Comparison of ENCODE assay signal across 9 cellular contexts in the genomic region with DNA sequence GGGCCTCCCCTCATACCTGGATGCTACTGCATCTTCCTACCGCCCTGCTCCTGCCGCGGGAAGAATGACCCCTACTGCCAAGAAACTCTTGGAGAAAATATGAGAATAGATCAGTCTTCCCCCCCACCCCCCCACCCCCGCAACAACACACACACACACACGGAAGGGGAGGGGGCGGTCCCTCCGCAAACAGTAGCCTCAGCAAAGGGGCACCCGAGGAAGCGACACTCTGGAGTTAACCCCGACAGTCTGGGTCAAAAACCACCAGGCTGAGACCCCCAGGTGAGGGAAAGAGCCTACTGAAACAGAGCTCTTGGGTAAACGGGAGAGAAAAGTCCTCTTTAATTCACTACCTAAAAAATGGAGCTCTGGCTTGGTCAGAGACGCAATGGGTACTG. TPM values are rescaled to one million over a fixed set of nuclear protein-coding genes. Genes with fewer than 3 reads are reported as not detected.
DNase-seq lines count a peak whose midpoint lies in the region; ATAC-seq and TF ChIP-seq lines count a peak whose summit lies in the region.
"Had no signal": no experiment of that assay in that cellular context is flagged by ENCODE, and none has a peak within 500 bp of the region (broad histone marks: within the 10 kb centered on the region; RNA-seq: fewer than 3 reads in every experiment).

No MANE protein-coding gene starts in this region.

- BruUV-seq in MCF 10A (replicated peaks; lab: Mats Ljungman, UMichigan): no TSS peak

- peaks cover 6% of the 10 kb centered on the region for H3K36me3 Mint-ChIP-seq in MCF 10A (ENCODE audit: insufficient read depth, unreplicated experiment)

- H3K9me3 Mint-ChIP-seq in MCF 10A (ENCODE audit: unreplicated experiment): no peaks in the 10 kb centered on the region

- H3K4me3 ChIP-seq in mucosa of descending colon: peak overlapping the region; percentile 61

- no peak for TF ChIP-seq CTCF in MCF 10A (IDR thresholded peaks at IDR 0.05; ENCODE audit: unreplicated experiment)
- no peak for TF ChIP-seq CTCF in mucosa of descending colon (IDR thresholded peaks at IDR 0.05)
- no peak for TF ChIP-seq CTCF in GM10266 (IDR thresholded peaks at IDR 0.05; ENCODE audit: control insufficient read depth, insufficient read depth, low read depth, missing control alignments)

- peak overlapping the region; percentile 95 for H3K27ac Mint-ChIP-seq in MCF 10A (ENCODE audit: low read depth, unreplicated experiment)

- H3K9me3 ChIP-seq in mucosa of descending colon: no peaks in the 10 kb centered on the region

- no peaks in the 10 kb centered on the region for H3K27me3 Mint-ChIP-seq in MCF 10A (ENCODE audit: insufficient read depth, unreplicated experiment)

- CTCF ChIA-PET in MCF 10A (lab: Yijun Ruan, JAX): interaction anchor here (1.0 to 1.3 kb wide), 2 partner anchors 13 to 44 kb away, joined by 3 to 6 read pairs; no protein-coding TSS in a partner anchor

- POLR2A ChIA-PET in MCF 10A (lab: Yijun Ruan, JAX): interaction anchor here (0.9 to 5.3 kb wide), 17 partner anchors 10 to 164 kb away, joined by 3 to 41 read pairs (median 13); a partner anchor contains a TSS

- H3K36me3 ChIP-seq in mucosa of descending colon (ENCODE audit: low read depth): no peaks in the 10 kb centered on the region

- intact Hi-C loops in MCF 10A (cut with micrococcal nuclease) (loop anchor here (1.0 kb wide), 1 partner anchor 57 kb away; no protein-coding TSS in a partner anchor), mucosa of descending colon (cut with DNase I, micrococcal nuclease) (no loop called here)

- H3K4me1 ChIP-seq in mucosa of descending colon (ENCODE audit: low read depth): peaks cover 27% of the 10 kb centered on the region

- H3K4me1 Mint-ChIP-seq in MCF 10A (ENCODE audit: insufficient read depth, unreplicated experiment): peaks cover 25% of the 10 kb centered on the region

- peak; percentile 10 for DNase-seq in stimulated activated CD4-positive, alpha-beta T cell treated with anti-CD3 and anti-CD28 coated beads, Interleukin-12 subunit alpha, Interleukin-12 subunit beta, amount 100 ng/mL, for 4 hours
- no peak for DNase-seq in stimulated activated CD4-positive, alpha-beta T cell treated with anti-CD3 and anti-CD28 coated beads, Interleukin-1b, Interleukin-23, amount 100 ng/mL, for 48 hours
- DNase-seq in MCF 10A (ENCODE audit: unreplicated experiment): no peak
- DNase-seq in mucosa of descending colon: peak in 1 of 3 donors; percentile 12
- no peak for DNase-seq in GM10266 (ENCODE audit: extremely low spot score)
- DNase-seq: activated gamma-delta T cell had no signal

- peak overlapping the region; percentile 92 for H3K4me3 Mint-ChIP-seq in MCF 10A (ENCODE audit: unreplicated experiment)

- ATAC-seq in mucosa of descending colon: no peak
- ATAC-seq in HG03571 (IDR thresholded peaks at IDR 0.05; ENCODE audit: unreplicated experiment): no peak
- ATAC-seq in HG02763 (IDR thresholded peaks at IDR 0.05; ENCODE audit: unreplicated experiment): no peak
- no peak for ATAC-seq in GM19023 (IDR thresholded peaks at IDR 0.05; ENCODE audit: unreplicated experiment)

RNA-seq across cellular contexts. Expression of a gene that starts 1.2 kb away (rescaled TPM):
- total RNA-seq in MCF 10A (2022) (11.1 and 12.9 TPM in 2 replicates), mucosa of descending colon (10 to 100 TPM; 10.8 to 12.0 (median 11.2) TPM)

RNA-seq across cellular contexts. Expression of a gene that starts 33.1 kb away (rescaled TPM):
- total RNA-seq in MCF 10A (2022) (69.3 and 81.8 TPM in 2 replicates), mucosa of descending colon (10 to 100 TPM; 61.2 to 88.8 (median 70.1) TPM)

RNA-seq across cellular contexts. Expression of a gene that starts 34.1 kb away (rescaled TPM):
- total RNA-seq in MCF 10A (2022): 2.1 and 4.5 TPM in 2 replicates
- 1 to 10 TPM; 5.6 to 6.0 (median 5.8) TPM for total RNA-seq in mucosa of descending colon

RNA-seq across cellular contexts. Expression of a gene that starts 54.6 kb away (rescaled TPM):
- total RNA-seq in MCF 10A (2022) (62.2 and 62.6 TPM in 2 replicates), mucosa of descending colon (10 to 100 TPM; 34.6 to 45.8 (median 44.0) TPM)
